1 cellular context compared by ENCODE assay signal in the genomic region with DNA sequence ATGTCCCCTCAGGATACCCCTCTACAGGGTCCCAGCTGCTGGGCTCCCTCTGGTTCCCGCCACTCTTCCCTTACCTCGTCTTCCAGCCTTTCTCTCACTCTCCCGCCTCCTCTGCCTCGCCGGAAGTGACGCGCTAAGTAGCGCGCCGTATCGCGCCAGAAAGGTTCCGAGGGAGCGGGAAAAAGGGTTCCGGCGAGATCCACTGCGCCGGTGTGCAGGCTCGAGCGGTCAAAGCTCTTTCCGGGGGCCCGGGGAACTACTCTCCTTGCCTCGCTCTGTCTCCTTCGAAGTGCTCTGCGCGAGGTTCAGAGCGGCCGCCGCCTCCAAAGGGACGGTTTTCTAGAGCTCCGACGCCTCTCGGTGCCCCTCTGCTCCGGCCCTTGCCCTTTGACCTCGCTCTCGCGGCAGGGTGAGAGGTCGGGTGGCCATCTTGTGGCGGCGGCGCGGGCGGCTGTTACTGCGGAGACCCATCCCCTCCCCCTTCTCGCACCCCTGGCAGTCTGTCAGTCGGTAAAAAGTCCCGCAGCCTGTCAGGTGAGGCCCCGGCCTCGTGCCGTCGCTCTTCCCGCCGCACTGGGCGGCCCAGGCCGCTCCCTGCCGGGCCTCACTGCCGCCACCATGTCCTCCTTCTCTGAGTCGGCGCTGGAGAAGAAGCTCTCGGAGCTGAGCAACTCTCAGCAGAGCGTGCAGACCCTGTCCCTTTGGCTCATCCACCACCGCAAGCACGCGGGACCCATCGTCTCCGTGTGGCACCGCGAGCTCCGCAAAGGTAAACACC.
TF ChIP-seq lines count a peak whose summit lies in the region.

A gene with protein sequence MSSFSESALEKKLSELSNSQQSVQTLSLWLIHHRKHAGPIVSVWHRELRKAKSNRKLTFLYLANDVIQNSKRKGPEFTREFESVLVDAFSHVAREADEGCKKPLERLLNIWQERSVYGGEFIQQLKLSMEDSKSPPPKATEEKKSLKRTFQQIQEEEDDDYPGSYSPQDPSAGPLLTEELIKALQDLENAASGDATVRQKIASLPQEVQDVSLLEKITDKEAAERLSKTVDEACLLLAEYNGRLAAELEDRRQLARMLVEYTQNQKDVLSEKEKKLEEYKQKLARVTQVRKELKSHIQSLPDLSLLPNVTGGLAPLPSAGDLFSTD (plus strand): TSS at position 417 of the 778 bp plus-strand sequence. CDS start 202 bp downstream, at position 619.
TSS of gene TTI1 (minus strand) at position 127 of the 778 bp plus-strand sequence. CDS start 19,640 bp downstream, outside the sequence.

TF ChIP-seq in HepG2, 621 proteins besides CTCF, POLR2A, EP300 and RAD21 (continued from another document and continues in another):
- TF ChIP-seq SNAPC4 (CRISPR knock-in tag; IDR thresholded peaks at IDR 0.05): peak; percentile 97
- TF ChIP-seq ASH2L (IDR thresholded peaks at IDR 0.05; ENCODE audit: insufficient read length, low read depth, low read length): peak; percentile 99
- TF ChIP-seq ARNT2 (CRISPR knock-in tag; IDR thresholded peaks at IDR 0.05; ENCODE audit: low read depth): peak; percentile 86
- TF ChIP-seq MAF1 (CRISPR knock-in tag; IDR thresholded peaks at IDR 0.05; ENCODE audit: borderline replicate concordance): no peak
- TF ChIP-seq, protein P1, sequence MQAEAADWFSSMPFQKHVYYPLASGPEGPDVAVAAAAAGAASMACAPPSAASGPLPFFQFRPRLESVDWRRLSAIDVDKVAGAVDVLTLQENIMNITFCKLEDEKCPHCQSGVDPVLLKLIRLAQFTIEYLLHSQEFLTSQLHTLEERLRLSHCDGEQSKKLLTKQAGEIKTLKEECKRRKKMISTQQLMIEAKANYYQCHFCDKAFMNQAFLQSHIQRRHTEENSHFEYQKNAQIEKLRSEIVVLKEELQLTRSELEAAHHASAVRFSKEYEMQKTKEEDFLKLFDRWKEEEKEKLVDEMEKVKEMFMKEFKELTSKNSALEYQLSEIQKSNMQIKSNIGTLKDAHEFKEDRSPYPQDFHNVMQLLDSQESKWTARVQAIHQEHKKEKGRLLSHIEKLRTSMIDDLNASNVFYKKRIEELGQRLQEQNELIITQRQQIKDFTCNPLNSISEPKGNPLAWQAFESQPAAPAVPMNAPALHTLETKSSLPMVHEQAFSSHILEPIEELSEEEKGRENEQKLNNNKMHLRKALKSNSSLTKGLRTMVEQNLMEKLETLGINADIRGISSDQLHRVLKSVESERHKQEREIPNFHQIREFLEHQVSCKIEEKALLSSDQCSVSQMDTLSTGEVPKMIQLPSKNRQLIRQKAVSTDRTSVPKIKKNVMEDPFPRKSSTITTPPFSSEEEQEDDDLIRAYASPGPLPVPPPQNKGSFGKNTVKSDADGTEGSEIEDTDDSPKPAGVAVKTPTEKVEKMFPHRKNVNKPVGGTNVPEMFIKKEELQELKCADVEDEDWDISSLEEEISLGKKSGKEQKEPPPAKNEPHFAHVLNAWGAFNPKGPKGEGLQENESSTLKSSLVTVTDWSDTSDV (CRISPR knock-in tag; IDR thresholded peaks at IDR 0.05): peak; percentile 96
- TF ChIP-seq CENPBD1 (CRISPR knock-in tag; IDR thresholded peaks at IDR 0.05; ENCODE audit: borderline replicate concordance, low read depth): peak; percentile 63; the same call in 1 of the 2 replicates
- no peak; the same call in 1 of the 2 replicates for TF ChIP-seq DPF2 (CRISPR knock-in tag; IDR thresholded peaks at IDR 0.05; ENCODE audit: borderline replicate concordance, low read depth)
- TF ChIP-seq, protein P2, sequence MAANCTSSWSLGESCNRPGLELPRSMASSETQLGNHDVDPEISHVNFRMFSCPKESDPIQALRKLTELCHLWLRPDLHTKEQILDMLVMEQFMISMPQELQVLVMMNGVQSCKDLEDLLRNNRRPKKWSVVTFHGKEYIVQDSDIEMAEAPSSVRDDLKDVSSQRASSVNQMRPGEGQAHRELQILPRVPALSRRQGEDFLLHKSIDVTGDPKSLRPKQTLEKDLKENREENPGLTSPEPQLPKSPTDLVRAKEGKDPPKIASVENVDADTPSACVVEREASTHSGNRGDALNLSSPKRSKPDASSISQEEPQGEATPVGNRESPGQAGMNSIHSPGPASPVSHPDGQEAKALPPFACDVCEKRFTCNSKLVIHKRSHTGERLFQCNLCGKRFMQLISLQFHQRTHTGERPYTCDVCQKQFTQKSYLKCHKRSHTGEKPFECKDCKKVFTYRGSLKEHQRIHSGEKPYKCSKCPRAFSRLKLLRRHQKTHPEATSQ (CRISPR knock-in tag; IDR thresholded peaks at IDR 0.05; ENCODE audit: borderline replicate concordance): peak; percentile 91
- peak; percentile 77 for TF ChIP-seq AGO1 (IDR thresholded peaks at IDR 0.05; ENCODE audit: low read depth, low read length, poor library complexity, severe bottlenecking)
- TF ChIP-seq NR2F6 (IDR thresholded peaks at IDR 0.05): peak; percentile 96
- peak; percentile 97 for TF ChIP-seq NR2F6 (CRISPR knock-in tag; IDR thresholded peaks at IDR 0.05)
- peak; percentile 59; the same call in 1 of the 2 replicates for TF ChIP-seq ZNF780A (CRISPR knock-in tag; IDR thresholded peaks at IDR 0.05)
- TF ChIP-seq SRSF1 (optimal IDR thresholded peaks at IDR 0.05; ENCODE audit: low read depth, low read length): peak; percentile 98
- no peak; the same call in 1 of the 2 replicates for TF ChIP-seq SOX13 (IDR thresholded peaks at IDR 0.05)
- peak in 1 of 2 experiments; percentile 57; a peak in 1 of 4 replicates for TF ChIP-seq SOX13 (CRISPR knock-in tag; conservative IDR thresholded peaks at IDR 0.05 in 1 of 2, IDR thresholded peaks at IDR 0.05 in 1 of 2)
- 0 out of 2 replicates have a peak, but pooled peaks have one; percentile 96 for TF ChIP-seq NFIB (CRISPR knock-in tag; IDR thresholded peaks at IDR 0.05; ENCODE audit: borderline replicate concordance)
- TF ChIP-seq RARG (CRISPR knock-in tag; IDR thresholded peaks at IDR 0.05; ENCODE audit: low read depth): no peak
- TF ChIP-seq ZNF543 (CRISPR knock-in tag; IDR thresholded peaks at IDR 0.05): peak; percentile 98
- TF ChIP-seq ZNF710 (CRISPR knock-in tag; IDR thresholded peaks at IDR 0.05; ENCODE audit: borderline replicate concordance): peak; percentile 86; the same call in 1 of the 2 replicates
- no peak for TF ChIP-seq FOXP1 (IDR thresholded peaks at IDR 0.05)
- TF ChIP-seq FOXP1 (CRISPR knock-in tag; IDR thresholded peaks at IDR 0.05): no peak; the same call in 1 of the 2 replicates
- TF ChIP-seq ZNF891 (CRISPR knock-in tag; IDR thresholded peaks at IDR 0.05): peak; percentile 99
- TF ChIP-seq HNF4G (IDR thresholded peaks at IDR 0.05; ENCODE audit: borderline replicate concordance, low read depth, low read length): peak; percentile 54
- peak; percentile 90 for TF ChIP-seq HNF4G (CRISPR knock-in tag; IDR thresholded peaks at IDR 0.05; ENCODE audit: borderline replicate concordance, low read depth)
- TF ChIP-seq STAG1 (CRISPR knock-in tag; IDR thresholded peaks at IDR 0.05): no peak; the same call in 1 of the 2 replicates
- TF ChIP-seq AHR (CRISPR knock-in tag; IDR thresholded peaks at IDR 0.05): peak; percentile 82
- TF ChIP-seq CEBPG (CRISPR knock-in tag; IDR thresholded peaks at IDR 0.05): peak; percentile 40; the same call in 1 of the 2 replicates
- TF ChIP-seq ZNF138 (CRISPR knock-in tag; IDR thresholded peaks at IDR 0.05; ENCODE audit: low read depth): no peak; the same call in 1 of the 2 replicates
- no peak for TF ChIP-seq IKZF1 (IDR thresholded peaks at IDR 0.05)
- TF ChIP-seq ZSCAN9 (CRISPR knock-in tag; IDR thresholded peaks at IDR 0.05; ENCODE audit: borderline replicate concordance): no peak
- no peak for TF ChIP-seq KIAA2018 (CRISPR knock-in tag; IDR thresholded peaks at IDR 0.05; ENCODE audit: borderline replicate concordance)
- TF ChIP-seq ZNF788 (CRISPR knock-in tag; IDR thresholded peaks at IDR 0.05; ENCODE audit: borderline replicate concordance): peak; percentile 83; the same call in 1 of the 2 replicates
- TF ChIP-seq MXD4 (CRISPR knock-in tag; IDR thresholded peaks at IDR 0.05): peak; percentile 86
